In the genomic region with DNA sequence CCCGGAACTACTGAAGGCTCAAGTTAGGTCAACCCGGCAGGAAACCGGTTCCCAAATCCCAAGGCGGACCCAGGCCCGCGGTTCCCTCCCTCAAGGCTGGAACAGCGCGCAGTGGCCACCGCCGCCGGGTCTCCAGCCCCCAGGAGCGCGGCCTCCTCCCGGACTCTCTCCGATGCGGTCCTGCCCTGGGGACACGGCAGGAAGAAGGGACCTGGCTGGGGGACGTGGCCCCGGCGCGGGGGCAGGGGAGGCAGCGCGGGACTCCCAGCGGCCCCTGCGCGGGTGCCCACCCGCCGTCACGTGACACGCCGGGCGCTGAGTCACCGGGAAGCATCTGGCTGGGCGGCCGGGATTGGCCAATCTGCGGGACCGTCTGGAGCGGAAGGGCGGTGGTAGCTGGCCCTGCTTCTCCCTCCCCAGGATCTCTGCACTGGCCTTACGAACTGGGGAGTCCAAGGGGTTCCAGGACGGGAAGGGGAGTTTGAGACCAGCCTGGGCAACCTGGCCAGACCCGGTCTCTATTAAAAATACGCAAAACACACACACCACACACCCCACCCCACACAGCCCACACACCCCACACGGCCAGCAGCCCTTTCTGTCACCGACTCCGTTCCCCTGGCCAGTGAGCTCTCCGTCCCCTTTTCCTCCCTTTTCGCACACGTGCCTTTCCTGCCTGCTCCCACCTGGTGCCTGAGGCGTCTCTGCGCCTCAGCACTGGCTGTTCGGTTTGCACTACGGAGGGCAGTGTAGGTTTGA, we compare ENCODE assay signal across 1 cellular context.
TF ChIP-seq lines count a peak whose summit lies in the region.

No MANE protein-coding gene starts in this region.

TF ChIP-seq in HepG2, 621 proteins besides CTCF, POLR2A, EP300 and RAD21 (continued from another document and continues in another):
- TF ChIP-seq, protein P1, sequence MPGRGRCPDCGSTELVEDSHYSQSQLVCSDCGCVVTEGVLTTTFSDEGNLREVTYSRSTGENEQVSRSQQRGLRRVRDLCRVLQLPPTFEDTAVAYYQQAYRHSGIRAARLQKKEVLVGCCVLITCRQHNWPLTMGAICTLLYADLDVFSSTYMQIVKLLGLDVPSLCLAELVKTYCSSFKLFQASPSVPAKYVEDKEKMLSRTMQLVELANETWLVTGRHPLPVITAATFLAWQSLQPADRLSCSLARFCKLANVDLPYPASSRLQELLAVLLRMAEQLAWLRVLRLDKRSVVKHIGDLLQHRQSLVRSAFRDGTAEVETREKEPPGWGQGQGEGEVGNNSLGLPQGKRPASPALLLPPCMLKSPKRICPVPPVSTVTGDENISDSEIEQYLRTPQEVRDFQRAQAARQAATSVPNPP (CRISPR knock-in tag; IDR thresholded peaks at IDR 0.05): peak; percentile 82; the same call in 1 of the 2 replicates
- peak; percentile 31; the same call in 1 of the 2 replicates for TF ChIP-seq MIXL1 (CRISPR knock-in tag; IDR thresholded peaks at IDR 0.05)
- TF ChIP-seq, protein P2, sequence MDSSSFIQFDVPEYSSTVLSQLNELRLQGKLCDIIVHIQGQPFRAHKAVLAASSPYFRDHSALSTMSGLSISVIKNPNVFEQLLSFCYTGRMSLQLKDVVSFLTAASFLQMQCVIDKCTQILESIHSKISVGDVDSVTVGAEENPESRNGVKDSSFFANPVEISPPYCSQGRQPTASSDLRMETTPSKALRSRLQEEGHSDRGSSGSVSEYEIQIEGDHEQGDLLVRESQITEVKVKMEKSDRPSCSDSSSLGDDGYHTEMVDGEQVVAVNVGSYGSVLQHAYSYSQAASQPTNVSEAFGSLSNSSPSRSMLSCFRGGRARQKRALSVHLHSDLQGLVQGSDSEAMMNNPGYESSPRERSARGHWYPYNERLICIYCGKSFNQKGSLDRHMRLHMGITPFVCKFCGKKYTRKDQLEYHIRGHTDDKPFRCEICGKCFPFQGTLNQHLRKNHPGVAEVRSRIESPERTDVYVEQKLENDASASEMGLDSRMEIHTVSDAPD (CRISPR knock-in tag; IDR thresholded peaks at IDR 0.05): peak; percentile 92
- TF ChIP-seq PPARG (CRISPR knock-in tag; conservative IDR thresholded peaks at IDR 0.05): no peak
- no peak for TF ChIP-seq RNF2 (conservative IDR thresholded peaks at IDR 0.05; ENCODE audit: low read depth)
- TF ChIP-seq CC2D1A (CRISPR knock-in tag; IDR thresholded peaks at IDR 0.05): 0 out of 2 replicates have a peak, but pooled peaks have one; percentile 51
- TF ChIP-seq, protein P3, sequence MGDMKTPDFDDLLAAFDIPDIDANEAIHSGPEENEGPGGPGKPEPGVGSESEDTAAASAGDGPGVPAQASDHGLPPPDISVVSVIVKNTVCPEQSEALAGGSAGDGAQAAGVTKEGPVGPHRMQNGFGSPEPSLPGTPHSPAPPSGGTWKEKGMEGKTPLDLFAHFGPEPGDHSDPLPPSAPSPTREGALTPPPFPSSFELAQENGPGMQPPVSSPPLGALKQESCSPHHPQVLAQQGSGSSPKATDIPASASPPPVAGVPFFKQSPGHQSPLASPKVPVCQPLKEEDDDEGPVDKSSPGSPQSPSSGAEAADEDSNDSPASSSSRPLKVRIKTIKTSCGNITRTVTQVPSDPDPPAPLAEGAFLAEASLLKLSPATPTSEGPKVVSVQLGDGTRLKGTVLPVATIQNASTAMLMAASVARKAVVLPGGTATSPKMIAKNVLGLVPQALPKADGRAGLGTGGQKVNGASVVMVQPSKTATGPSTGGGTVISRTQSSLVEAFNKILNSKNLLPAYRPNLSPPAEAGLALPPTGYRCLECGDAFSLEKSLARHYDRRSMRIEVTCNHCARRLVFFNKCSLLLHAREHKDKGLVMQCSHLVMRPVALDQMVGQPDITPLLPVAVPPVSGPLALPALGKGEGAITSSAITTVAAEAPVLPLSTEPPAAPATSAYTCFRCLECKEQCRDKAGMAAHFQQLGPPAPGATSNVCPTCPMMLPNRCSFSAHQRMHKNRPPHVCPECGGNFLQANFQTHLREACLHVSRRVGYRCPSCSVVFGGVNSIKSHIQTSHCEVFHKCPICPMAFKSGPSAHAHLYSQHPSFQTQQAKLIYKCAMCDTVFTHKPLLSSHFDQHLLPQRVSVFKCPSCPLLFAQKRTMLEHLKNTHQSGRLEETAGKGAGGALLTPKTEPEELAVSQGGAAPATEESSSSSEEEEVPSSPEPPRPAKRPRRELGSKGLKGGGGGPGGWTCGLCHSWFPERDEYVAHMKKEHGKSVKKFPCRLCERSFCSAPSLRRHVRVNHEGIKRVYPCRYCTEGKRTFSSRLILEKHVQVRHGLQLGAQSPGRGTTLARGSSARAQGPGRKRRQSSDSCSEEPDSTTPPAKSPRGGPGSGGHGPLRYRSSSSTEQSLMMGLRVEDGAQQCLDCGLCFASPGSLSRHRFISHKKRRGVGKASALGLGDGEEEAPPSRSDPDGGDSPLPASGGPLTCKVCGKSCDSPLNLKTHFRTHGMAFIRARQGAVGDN (CRISPR knock-in tag; IDR thresholded peaks at IDR 0.05): peak; percentile 96
- peak; percentile 75 for TF ChIP-seq MED13 (CRISPR knock-in tag; IDR thresholded peaks at IDR 0.05)
- TF ChIP-seq ZNF724P (CRISPR knock-in tag; IDR thresholded peaks at IDR 0.05; ENCODE audit: borderline replicate concordance): no peak
- peak; percentile 81; the same call in 1 of the 2 replicates for TF ChIP-seq NFKB2 (CRISPR knock-in tag; IDR thresholded peaks at IDR 0.05; ENCODE audit: borderline replicate concordance)
- TF ChIP-seq, protein P4, sequence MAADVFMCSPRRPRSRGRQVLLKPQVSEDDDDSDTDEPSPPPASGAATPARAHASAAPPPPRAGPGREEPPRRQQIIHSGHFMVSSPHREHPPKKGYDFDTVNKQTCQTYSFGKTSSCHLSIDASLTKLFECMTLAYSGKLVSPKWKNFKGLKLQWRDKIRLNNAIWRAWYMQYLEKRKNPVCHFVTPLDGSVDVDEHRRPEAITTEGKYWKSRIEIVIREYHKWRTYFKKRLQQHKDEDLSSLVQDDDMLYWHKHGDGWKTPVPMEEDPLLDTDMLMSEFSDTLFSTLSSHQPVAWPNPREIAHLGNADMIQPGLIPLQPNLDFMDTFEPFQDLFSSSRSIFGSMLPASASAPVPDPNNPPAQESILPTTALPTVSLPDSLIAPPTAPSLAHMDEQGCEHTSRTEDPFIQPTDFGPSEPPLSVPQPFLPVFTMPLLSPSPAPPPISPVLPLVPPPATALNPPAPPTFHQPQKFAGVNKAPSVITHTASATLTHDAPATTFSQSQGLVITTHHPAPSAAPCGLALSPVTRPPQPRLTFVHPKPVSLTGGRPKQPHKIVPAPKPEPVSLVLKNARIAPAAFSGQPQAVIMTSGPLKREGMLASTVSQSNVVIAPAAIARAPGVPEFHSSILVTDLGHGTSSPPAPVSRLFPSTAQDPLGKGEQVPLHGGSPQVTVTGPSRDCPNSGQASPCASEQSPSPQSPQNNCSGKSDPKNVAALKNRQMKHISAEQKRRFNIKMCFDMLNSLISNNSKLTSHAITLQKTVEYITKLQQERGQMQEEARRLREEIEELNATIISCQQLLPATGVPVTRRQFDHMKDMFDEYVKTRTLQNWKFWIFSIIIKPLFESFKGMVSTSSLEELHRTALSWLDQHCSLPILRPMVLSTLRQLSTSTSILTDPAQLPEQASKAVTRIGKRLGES (CRISPR knock-in tag; IDR thresholded peaks at IDR 0.05; ENCODE audit: borderline replicate concordance): no peak
- 0 out of 2 replicates have a peak, but pooled peaks have one; percentile 32 for TF ChIP-seq ZNF430 (CRISPR knock-in tag; IDR thresholded peaks at IDR 0.05)
- no peak for TF ChIP-seq ZNF720 (CRISPR knock-in tag; IDR thresholded peaks at IDR 0.05)
- TF ChIP-seq, protein P5, sequence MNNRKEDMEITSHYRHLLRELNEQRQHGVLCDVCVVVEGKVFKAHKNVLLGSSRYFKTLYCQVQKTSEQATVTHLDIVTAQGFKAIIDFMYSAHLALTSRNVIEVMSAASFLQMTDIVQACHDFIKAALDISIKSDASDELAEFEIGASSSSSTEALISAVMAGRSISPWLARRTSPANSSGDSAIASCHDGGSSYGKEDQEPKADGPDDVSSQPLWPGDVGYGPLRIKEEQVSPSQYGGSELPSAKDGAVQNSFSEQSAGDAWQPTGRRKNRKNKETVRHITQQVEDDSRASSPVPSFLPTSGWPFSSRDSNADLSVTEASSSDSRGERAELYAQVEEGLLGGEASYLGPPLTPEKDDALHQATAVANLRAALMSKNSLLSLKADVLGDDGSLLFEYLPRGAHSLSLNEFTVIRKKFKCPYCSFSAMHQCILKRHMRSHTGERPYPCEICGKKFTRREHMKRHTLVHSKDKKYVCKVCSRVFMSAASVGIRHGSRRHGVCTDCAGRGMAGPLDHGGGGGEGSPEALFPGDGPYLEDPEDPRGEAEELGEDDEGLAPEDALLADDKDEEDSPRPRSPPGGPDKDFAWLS (CRISPR knock-in tag; IDR thresholded peaks at IDR 0.05; ENCODE audit: borderline replicate concordance): no peak
- TF ChIP-seq ZNF44 (CRISPR knock-in tag; IDR thresholded peaks at IDR 0.05): peak; percentile 20; the same call in 1 of the 2 replicates
- no peak for TF ChIP-seq ZNF484 (CRISPR knock-in tag; IDR thresholded peaks at IDR 0.05; ENCODE audit: borderline replicate concordance, low read depth)
- TF ChIP-seq ZNF674 (CRISPR knock-in tag; IDR thresholded peaks at IDR 0.05; ENCODE audit: low read depth): peak; percentile 47; the same call in 1 of the 2 replicates
- peak; percentile 31 for TF ChIP-seq MTA1 (CRISPR knock-in tag; IDR thresholded peaks at IDR 0.05; ENCODE audit: borderline replicate concordance)
- TF ChIP-seq, protein P6, sequence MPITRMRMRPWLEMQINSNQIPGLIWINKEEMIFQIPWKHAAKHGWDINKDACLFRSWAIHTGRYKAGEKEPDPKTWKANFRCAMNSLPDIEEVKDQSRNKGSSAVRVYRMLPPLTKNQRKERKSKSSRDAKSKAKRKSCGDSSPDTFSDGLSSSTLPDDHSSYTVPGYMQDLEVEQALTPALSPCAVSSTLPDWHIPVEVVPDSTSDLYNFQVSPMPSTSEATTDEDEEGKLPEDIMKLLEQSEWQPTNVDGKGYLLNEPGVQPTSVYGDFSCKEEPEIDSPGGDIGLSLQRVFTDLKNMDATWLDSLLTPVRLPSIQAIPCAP (CRISPR knock-in tag; IDR thresholded peaks at IDR 0.05; ENCODE audit: low read depth): peak; percentile 23; the same call in 1 of the 2 replicates
- peak; percentile 84 for TF ChIP-seq MED1 (CRISPR knock-in tag; IDR thresholded peaks at IDR 0.05)
- TF ChIP-seq SMARCE1 (IDR thresholded peaks at IDR 0.05; ENCODE audit: borderline replicate concordance): no peak
- TF ChIP-seq ZSCAN21 (CRISPR knock-in tag; IDR thresholded peaks at IDR 0.05; ENCODE audit: borderline replicate concordance): no peak; the same call in 1 of the 2 replicates
- 0 out of 2 replicates have a peak, but pooled peaks have one; percentile 49 for TF ChIP-seq REPIN1 (CRISPR knock-in tag; IDR thresholded peaks at IDR 0.05; ENCODE audit: borderline replicate concordance, low read depth)
- TF ChIP-seq CHCHD3 (CRISPR knock-in tag; IDR thresholded peaks at IDR 0.05): 0 out of 2 replicates have a peak, but pooled peaks have one; percentile 43
- peak; percentile 89 for TF ChIP-seq MAZ (IDR thresholded peaks at IDR 0.05; ENCODE audit: borderline replicate concordance, low read depth, low read length)
- TF ChIP-seq MAZ (CRISPR knock-in tag; IDR thresholded peaks at IDR 0.05; ENCODE audit: low read depth): peak; percentile 71; the same call in 1 of the 2 replicates
- TF ChIP-seq, protein P7, sequence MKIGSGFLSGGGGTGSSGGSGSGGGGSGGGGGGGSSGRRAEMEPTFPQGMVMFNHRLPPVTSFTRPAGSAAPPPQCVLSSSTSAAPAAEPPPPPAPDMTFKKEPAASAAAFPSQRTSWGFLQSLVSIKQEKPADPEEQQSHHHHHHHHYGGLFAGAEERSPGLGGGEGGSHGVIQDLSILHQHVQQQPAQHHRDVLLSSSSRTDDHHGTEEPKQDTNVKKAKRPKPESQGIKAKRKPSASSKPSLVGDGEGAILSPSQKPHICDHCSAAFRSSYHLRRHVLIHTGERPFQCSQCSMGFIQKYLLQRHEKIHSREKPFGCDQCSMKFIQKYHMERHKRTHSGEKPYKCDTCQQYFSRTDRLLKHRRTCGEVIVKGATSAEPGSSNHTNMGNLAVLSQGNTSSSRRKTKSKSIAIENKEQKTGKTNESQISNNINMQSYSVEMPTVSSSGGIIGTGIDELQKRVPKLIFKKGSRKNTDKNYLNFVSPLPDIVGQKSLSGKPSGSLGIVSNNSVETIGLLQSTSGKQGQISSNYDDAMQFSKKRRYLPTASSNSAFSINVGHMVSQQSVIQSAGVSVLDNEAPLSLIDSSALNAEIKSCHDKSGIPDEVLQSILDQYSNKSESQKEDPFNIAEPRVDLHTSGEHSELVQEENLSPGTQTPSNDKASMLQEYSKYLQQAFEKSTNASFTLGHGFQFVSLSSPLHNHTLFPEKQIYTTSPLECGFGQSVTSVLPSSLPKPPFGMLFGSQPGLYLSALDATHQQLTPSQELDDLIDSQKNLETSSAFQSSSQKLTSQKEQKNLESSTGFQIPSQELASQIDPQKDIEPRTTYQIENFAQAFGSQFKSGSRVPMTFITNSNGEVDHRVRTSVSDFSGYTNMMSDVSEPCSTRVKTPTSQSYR (CRISPR knock-in tag; IDR thresholded peaks at IDR 0.05; ENCODE audit: borderline replicate concordance): peak; percentile 81; the same call in 1 of the 2 replicates
- peak; percentile 96 for TF ChIP-seq TAF1 (CRISPR knock-in tag; IDR thresholded peaks at IDR 0.05)
- TF ChIP-seq, protein P8, sequence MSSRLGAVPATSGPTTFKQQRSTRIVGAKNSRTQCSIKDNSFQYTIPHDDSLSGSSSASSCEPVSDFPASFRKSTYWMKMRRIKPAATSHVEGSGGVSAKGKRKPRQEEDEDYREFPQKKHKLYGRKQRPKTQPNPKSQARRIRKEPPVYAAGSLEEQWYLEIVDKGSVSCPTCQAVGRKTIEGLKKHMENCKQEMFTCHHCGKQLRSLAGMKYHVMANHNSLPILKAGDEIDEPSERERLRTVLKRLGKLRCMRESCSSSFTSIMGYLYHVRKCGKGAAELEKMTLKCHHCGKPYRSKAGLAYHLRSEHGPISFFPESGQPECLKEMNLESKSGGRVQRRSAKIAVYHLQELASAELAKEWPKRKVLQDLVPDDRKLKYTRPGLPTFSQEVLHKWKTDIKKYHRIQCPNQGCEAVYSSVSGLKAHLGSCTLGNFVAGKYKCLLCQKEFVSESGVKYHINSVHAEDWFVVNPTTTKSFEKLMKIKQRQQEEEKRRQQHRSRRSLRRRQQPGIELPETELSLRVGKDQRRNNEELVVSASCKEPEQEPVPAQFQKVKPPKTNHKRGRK (CRISPR knock-in tag; IDR thresholded peaks at IDR 0.05): no peak
- TF ChIP-seq, protein P9, sequence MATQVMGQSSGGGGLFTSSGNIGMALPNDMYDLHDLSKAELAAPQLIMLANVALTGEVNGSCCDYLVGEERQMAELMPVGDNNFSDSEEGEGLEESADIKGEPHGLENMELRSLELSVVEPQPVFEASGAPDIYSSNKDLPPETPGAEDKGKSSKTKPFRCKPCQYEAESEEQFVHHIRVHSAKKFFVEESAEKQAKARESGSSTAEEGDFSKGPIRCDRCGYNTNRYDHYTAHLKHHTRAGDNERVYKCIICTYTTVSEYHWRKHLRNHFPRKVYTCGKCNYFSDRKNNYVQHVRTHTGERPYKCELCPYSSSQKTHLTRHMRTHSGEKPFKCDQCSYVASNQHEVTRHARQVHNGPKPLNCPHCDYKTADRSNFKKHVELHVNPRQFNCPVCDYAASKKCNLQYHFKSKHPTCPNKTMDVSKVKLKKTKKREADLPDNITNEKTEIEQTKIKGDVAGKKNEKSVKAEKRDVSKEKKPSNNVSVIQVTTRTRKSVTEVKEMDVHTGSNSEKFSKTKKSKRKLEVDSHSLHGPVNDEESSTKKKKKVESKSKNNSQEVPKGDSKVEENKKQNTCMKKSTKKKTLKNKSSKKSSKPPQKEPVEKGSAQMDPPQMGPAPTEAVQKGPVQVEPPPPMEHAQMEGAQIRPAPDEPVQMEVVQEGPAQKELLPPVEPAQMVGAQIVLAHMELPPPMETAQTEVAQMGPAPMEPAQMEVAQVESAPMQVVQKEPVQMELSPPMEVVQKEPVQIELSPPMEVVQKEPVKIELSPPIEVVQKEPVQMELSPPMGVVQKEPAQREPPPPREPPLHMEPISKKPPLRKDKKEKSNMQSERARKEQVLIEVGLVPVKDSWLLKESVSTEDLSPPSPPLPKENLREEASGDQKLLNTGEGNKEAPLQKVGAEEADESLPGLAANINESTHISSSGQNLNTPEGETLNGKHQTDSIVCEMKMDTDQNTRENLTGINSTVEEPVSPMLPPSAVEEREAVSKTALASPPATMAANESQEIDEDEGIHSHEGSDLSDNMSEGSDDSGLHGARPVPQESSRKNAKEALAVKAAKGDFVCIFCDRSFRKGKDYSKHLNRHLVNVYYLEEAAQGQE (IDR thresholded peaks at IDR 0.05; ENCODE audit: borderline replicate concordance in 1 of 2, low read depth in 1 of 2, low read length in 2 of 2): peak in 1 of 2 experiments; percentile 7; a peak in 1 of 4 replicates
